14 cellular contexts compared by ENCODE assay signal in the genomic region with DNA sequence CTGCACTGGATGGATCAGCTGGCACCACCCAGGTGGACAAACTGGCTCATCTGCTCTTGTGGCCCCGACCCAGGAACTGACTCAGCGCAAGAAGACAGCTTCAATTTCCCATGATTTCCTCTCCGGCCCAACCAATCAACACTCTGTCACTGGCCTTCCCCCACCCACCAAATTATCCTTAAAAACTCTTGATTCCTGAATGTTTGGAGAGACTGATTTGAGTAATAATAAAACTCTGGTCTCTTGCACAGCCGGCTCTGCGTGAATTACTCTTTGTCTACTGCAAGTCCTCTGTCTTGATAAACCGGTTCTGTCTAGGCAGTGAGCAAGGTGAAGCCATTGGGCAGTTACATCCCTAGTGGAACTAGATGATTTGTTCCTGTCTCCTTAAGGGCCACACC. TPM values are rescaled to one million over a fixed set of nuclear protein-coding genes. Genes with fewer than 3 reads are reported as not detected.
A peak's percentile ranks its signal among the peaks of the same experiment; 100 is the strongest.
DNase-seq lines count a peak whose midpoint lies in the region; ATAC-seq, FAIRE-seq and TF ChIP-seq lines count a peak whose summit lies in the region.
"Had no signal": no experiment of that assay in that cellular context is flagged by ENCODE, and none has a peak within 500 bp of the region (broad histone marks: within the 10 kb centered on the region; RNA-seq: fewer than 3 reads in every experiment).

No MANE protein-coding gene starts in this region.

- peak overlapping the region; percentile 80 for H3K27ac ChIP-seq in PC-9
- H3K27ac ChIP-seq in keratinocyte (ENCODE audit: control insufficient read depth, insufficient read depth, low read length): peak overlapping the region; percentile 41
- no peak overlapping the region for H3K27ac ChIP-seq in right atrium auricular region
- H3K27ac ChIP-seq: testis had no signal

- H2AFZ ChIP-seq in PC-9: no peak overlapping the region
- no peak overlapping the region for H2AFZ ChIP-seq in keratinocyte (ENCODE audit: control insufficient read depth, low read length)

- H3K4me2 ChIP-seq in PC-9: peak overlapping the region; percentile 69
- peak overlapping the region; percentile 50 for H3K4me2 ChIP-seq in keratinocyte (ENCODE audit: control insufficient read depth, extremely low read depth, insufficient read depth, low read depth, low read length)

- CTCF ChIA-PET in PC-9 (lab: Charles Lee): interaction anchor here (0.6 kb wide), 1 partner anchor 33 kb away, joined by 3 read pairs; no protein-coding TSS in a partner anchor
- CTCF ChIA-PET in T-cell (lab: Charles Lee): no interaction called here

- H3K27ac Mint-ChIP-seq in activated naive CD4-positive, alpha-beta T cell treated with anti-CD3 and anti-CD28 coated beads, Interleukin-2, amount 50 U/mL, for 72 hours: peak overlapping the region; percentile 61 to 88
- H3K27ac Mint-ChIP-seq in T-cell: no peak overlapping the region

- no peaks in the 10 kb centered on the region for H3K9me3 ChIP-seq in PC-9 (ENCODE audit: insufficient read depth, low read depth)
- no peaks in the 10 kb centered on the region for H3K9me3 ChIP-seq in keratinocyte (ENCODE audit: control insufficient read depth, low read depth, low read length)
- H3K9me3 ChIP-seq in right atrium auricular region: no peaks in the 10 kb centered on the region
- H3K9me3 ChIP-seq: testis had no signal

- H3K4me3 ChIP-seq in PC-9: peak overlapping the region; percentile 12; the same call in 1 of the 2 replicates
- no peak overlapping the region for H3K4me3 ChIP-seq in keratinocyte (ENCODE audit: control insufficient read depth in 2 of 3, extremely low read depth in 1 of 3, insufficient read depth in 2 of 3, low read depth in 1 of 3, low read length in 3 of 3)
- H3K4me3 ChIP-seq in right atrium auricular region: no peak overlapping the region
- H3K4me3 ChIP-seq: testis had no signal

- H4K20me1 ChIP-seq in PC-9 (ENCODE audit: insufficient read depth) (no peaks in the 10 kb centered on the region), keratinocyte (ENCODE audit: control insufficient read depth, extremely low read depth, insufficient read depth, low read length) (no peaks in the 10 kb centered on the region)

- H3K27me3 ChIP-seq in PC-9 (ENCODE audit: insufficient read depth, low read depth) (no peaks in the 10 kb centered on the region), keratinocyte (ENCODE audit: control insufficient read depth, extremely low read depth, insufficient read depth, low read length) (no peaks in the 10 kb centered on the region), right atrium auricular region (no peaks in the 10 kb centered on the region)
- H3K27me3 ChIP-seq: testis had no signal

- H3K9me2 ChIP-seq in PC-9 (ENCODE audit: insufficient read depth): no peaks in the 10 kb centered on the region

- intact Hi-C loops in PC-9 (cut with micrococcal nuclease; ENCODE audit: unreplicated experiment): no loop called here

- dilution Hi-C loops in keratinocyte (cut with MboI; ENCODE audit: extremely low pct_ligation_motif_present, low sequenced_read_pairs): no loop called here

- no peaks in the 10 kb centered on the region for H3K79me2 ChIP-seq in PC-9 (ENCODE audit: low read depth)
- no peaks in the 10 kb centered on the region for H3K79me2 ChIP-seq in keratinocyte (ENCODE audit: control insufficient read depth, insufficient read depth, low read length)

- H3F3A ChIP-seq in PC-9 (ENCODE audit: insufficient read depth, low read depth): peaks cover 44% of the 10 kb centered on the region

- ATAC-seq in activated naive CD4-positive, alpha-beta T cell treated with anti-CD3 and anti-CD28 coated beads, Interleukin-2, amount 50 U/mL, for 72 hours: no peak
- no peak for ATAC-seq in T-cell (replicated peaks in 1 of 4)
- ATAC-seq: activated CD4-positive, CD25-positive, alpha-beta regulatory T cell treated with anti-CD3 and anti-CD28 coated beads, Interleukin-2, amount 50 U/mL, for 24 hours had no signal

- H3K4me3 Mint-ChIP-seq in T-cell: no peak overlapping the region

- H3K36me3 Mint-ChIP-seq in activated naive CD4-positive, alpha-beta T cell treated with anti-CD3 and anti-CD28 coated beads, Interleukin-2, amount 50 U/mL, for 72 hours: peaks cover 0 to 35% of the 10 kb centered on the region in 2 donors
- peaks cover 34% of the 10 kb centered on the region for H3K36me3 Mint-ChIP-seq in T-cell

- H3K36me3 ChIP-seq in PC-9 (ENCODE audit: low read depth) (no peaks in the 10 kb centered on the region), keratinocyte (ENCODE audit: control insufficient read depth in 2 of 2, extremely low read depth in 1 of 2, insufficient read depth in 2 of 2, low read length in 2 of 2) (peaks cover 1 to 11% of the 10 kb centered on the region in 2 experiments), right atrium auricular region (no peaks in the 10 kb centered on the region)

- H3K4me1 ChIP-seq in PC-9 (replicated peaks; ENCODE audit: insufficient read depth) (peaks cover 43% of the 10 kb centered on the region), keratinocyte (ENCODE audit: control insufficient read depth, extremely low read depth, insufficient read depth, low read length) (peaks cover 30% of the 10 kb centered on the region), right atrium auricular region (peaks cover 0 to 9% of the 10 kb centered on the region in 2 donors)
- H3K4me1 ChIP-seq: testis had no signal

- peak; percentile 96 for FAIRE-seq in keratinocyte (lab: Jason Lieb, UNC)

- no peaks in the 10 kb centered on the region for H3K9me3 Mint-ChIP-seq in activated naive CD4-positive, alpha-beta T cell treated with anti-CD3 and anti-CD28 coated beads, Interleukin-2, amount 50 U/mL, for 72 hours
- H3K9me3 Mint-ChIP-seq in T-cell: no peaks in the 10 kb centered on the region

- H3K27me3 Mint-ChIP-seq in T-cell: no peaks in the 10 kb centered on the region

- H3K9ac ChIP-seq in keratinocyte (ENCODE audit: control insufficient read depth, extremely low read depth, insufficient read depth, low read length): peak overlapping the region; percentile 1

- no TSS peak for BruUV-seq in PC-9 (replicated peaks; lab: Mats Ljungman, UMichigan)

- no peaks in the 10 kb centered on the region for H3K9me1 ChIP-seq in keratinocyte (ENCODE audit: control insufficient read depth, extremely low read depth, insufficient read depth, low read length)

- POLR2A ChIA-PET in PC-9 (lab: Charles Lee; ENCODE audit: unreplicated experiment) (interaction anchor here (0.6 to 0.7 kb wide), 2 partner anchors 19 to 244 kb away, joined by 4 to 10 read pairs; no protein-coding TSS in a partner anchor), T-cell (lab: Charles Lee) (interaction anchor here in 1 of 2 donors (0.6 kb wide), 1 partner anchor 24 kb away, joined by 7 read pairs; no protein-coding TSS in a partner anchor)

- H3K4me1 Mint-ChIP-seq in T-cell: peaks cover 0 to 3% (median 0%) of the 10 kb centered on the region in 3 donors

- TF ChIP-seq CTCF in PC-9 (conservative IDR thresholded peaks at IDR 0.05): no peak
- no peak for TF ChIP-seq CTCF in keratinocyte (optimal IDR thresholded peaks at IDR 0.05 in 1 of 3, IDR thresholded peaks at IDR 0.05 in 1 of 3, conservative IDR thresholded peaks at IDR 0.05 in 1 of 3; ENCODE audit: extremely low read depth in 1 of 3, insufficient read depth in 2 of 3, low read length in 3 of 3)
- no peak for TF ChIP-seq CTCF in right atrium auricular region (IDR thresholded peaks at IDR 0.05)

- no peak for DNase-seq in activated naive CD4-positive, alpha-beta T cell treated with anti-CD3 and anti-CD28 coated beads, Interleukin-2, amount 50 U/mL, for 72 hours (ENCODE audit: low spot score in 2 of 2)
- no peak for DNase-seq in activated naive CD4-positive, alpha-beta T cell treated with Interleukin-2 at 50 U/mL for 16 hours
- peak; percentile 79 to 99 for DNase-seq in PC-9
- peak; percentile 81 for DNase-seq in keratinocyte (ENCODE audit: low read depth, low spot score)
- peak; percentile 65 for DNase-seq in ureter (ENCODE audit: low spot score)
- no peak for DNase-seq in T-cell
- DNase-seq in hepatic stellate cell (ENCODE audit: low spot score): no peak
- no peak for DNase-seq in right atrium auricular region (ENCODE audit: low spot score)
- DNase-seq: mesendoderm; MM.1S; occipital lobe; stimulated activated CD4-positive, alpha-beta T cell treated with anti-CD3 and anti-CD28 coated beads, Interleukin-15, amount 100 ng/mL, for 24 hours; testis had no signal

RNA-seq across cellular contexts. Expression of gene BDH1, which starts 16.1 kb away (rescaled TPM):
- 100 to 1,000 TPM in 1 of 2 donors, 10 to 100 TPM in 1; 57.3 to 131 TPM for total RNA-seq in activated naive CD4-positive, alpha-beta T cell treated with anti-CD3 and anti-CD28 coated beads, Interleukin-2, amount 50 U/mL, for 72 hours
- total RNA-seq in PC-9 (2021): 51.7 and 55.1 TPM in 2 replicates
- polyA plus RNA-seq in keratinocyte: 29.2 to 30.8 TPM (median 30.2 TPM) in 3 replicates
- 24.5 TPM for polyA plus RNA-seq in keratinocyte (2011; ENCODE audit: low read depth)
- polyA plus RNA-seq in keratinocyte (2011; cell fraction: cytosol; rRNA removed): 13.0 and 20.3 TPM in 2 replicates
- polyA plus RNA-seq in keratinocyte (2011; cell fraction: nucleus; rRNA removed): 32.9 and 38.4 TPM in 2 replicates
- 24.6 and 37.7 TPM in 2 replicates for polyA plus RNA-seq in keratinocyte (2012; ENCODE audit: low replicate concordance)
- 18.2 to 27.2 TPM (median 19.1 TPM) in 3 replicates for polyA minus RNA-seq in keratinocyte
- polyA minus RNA-seq in keratinocyte (2011; cell fraction: cytosol; rRNA and poly(A)+ RNA removed): 10.2 TPM
- 10.9 and 17.8 TPM in 2 replicates for polyA minus RNA-seq in keratinocyte (2011; cell fraction: nucleus; rRNA and poly(A)+ RNA removed)
- 69.4 TPM for total RNA-seq in ureter
- total RNA-seq in T-cell: 10 to 100 TPM; 31.1 to 74.7 (median 68.9) TPM
- total RNA-seq in right atrium auricular region: 10 to 100 TPM in 1 of 2 donors, 1 to 10 TPM in 1; 4.0 to 48.3 TPM

Comparison
In these comparisons a context has a peak if more than half of its experiments do, and no peak if none do; other contexts are left out.
1. DNase-seq: peak in PC-9 (2 of 2), keratinocyte (single experiment) and ureter (single experiment); none in activated naive CD4-positive, alpha-beta T cell treated with anti-CD3 and anti-CD28 coated beads, Interleukin-2, amount 50 U/mL, for 72 hours (0 of 2), activated naive CD4-positive, alpha-beta T cell treated with Interleukin-2 at 50 U/mL for 16 hours (single experiment), T-cell (0 of 34), hepatic stellate cell (single experiment) and right atrium auricular region (single experiment).
2. H3K27ac Mint-ChIP-seq: peak in activated naive CD4-positive, alpha-beta T cell treated with anti-CD3 and anti-CD28 coated beads, Interleukin-2, amount 50 U/mL, for 72 hours (2 of 2); none in T-cell (0 of 2).
3. H3K27ac ChIP-seq: peak in PC-9 (single experiment) and keratinocyte (single experiment); none in right atrium auricular region (0 of 2).